ENCODE assay signal across 17 cellular contexts in the genomic region with DNA sequence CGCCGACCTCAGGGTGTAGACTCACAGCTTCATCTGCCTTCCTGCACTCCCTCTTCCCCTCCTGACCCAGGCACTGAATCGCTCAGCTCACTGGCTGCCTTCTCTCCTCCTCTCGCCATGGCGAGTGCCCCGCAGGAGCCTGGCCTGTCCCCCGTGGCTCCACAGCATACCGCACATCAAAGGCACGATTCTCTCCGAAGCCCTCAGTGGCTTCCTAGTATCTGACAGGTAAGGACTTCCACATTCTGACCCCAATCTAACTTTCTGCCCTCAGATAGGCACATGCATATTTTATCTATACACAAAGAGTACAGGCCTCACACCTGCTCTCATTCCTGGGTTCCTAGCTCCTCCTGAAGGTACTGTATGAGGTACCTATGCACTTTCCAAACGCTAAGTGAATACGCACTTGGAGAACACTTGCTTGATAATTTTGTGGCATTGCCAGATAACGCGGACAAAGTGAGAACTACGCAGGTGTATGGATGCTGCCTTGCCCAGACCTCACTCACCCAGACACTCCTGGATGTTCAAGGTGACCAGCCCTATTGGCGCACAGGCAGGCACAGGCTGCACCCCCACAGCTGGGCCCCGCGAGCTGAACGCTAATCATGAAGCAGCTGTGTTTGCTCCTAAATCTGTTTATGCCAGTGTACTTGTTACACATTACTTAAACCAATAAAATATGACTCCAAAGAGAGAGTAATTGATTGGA. TPM values are rescaled to one million over a fixed set of nuclear protein-coding genes. Genes with fewer than 3 reads are reported as not detected.
DNase-seq lines count a peak whose midpoint lies in the region; ATAC-seq and TF ChIP-seq lines count a peak whose summit lies in the region.
"Had no signal": no experiment of that assay in that cellular context is flagged by ENCODE, and none has a peak within 500 bp of the region (broad histone marks: within the 10 kb centered on the region; RNA-seq: fewer than 3 reads in every experiment).

No MANE protein-coding gene starts in this region.

- DNase-seq in H7 (peak; percentile 84), NCI-H69 (lab: John Stamatoyannopoulos, UW) (peak; percentile 35), posterior vena cava (ENCODE audit: low spot score) (peak; percentile 71), HCEC 1CT (no peak), CD14-positive monocyte (ENCODE audit: low spot score) (no peak)
- DNase-seq: activated naive CD8-positive, alpha-beta T cell treated with anti-CD3 and anti-CD28 coated beads, Interleukin-2, amount 10 ng/mL, durations not matched to agents 7 days and 5 days; EL; NCI-H1436 treated with DMSO at 0.1 percent for 48 hours; retina; SK-N-SH had no signal

- TF ChIP-seq POLR2A in gastroesophageal sphincter (IDR thresholded peaks at IDR 0.05): no peak

- H3K4me1 Mint-ChIP-seq in CD14-positive monocyte: no peaks in the 10 kb centered on the region
- H3K4me1 Mint-ChIP-seq: activated naive CD8-positive, alpha-beta T cell treated with anti-CD3 and anti-CD28 coated beads, Interleukin-2, amount 10 ng/mL, durations not matched to agents 7 days and 5 days had no signal

- no peak for TF ChIP-seq CTCF in gastroesophageal sphincter (IDR thresholded peaks at IDR 0.05)
- TF ChIP-seq CTCF in CD14-positive monocyte (IDR thresholded peaks at IDR 0.05): no peak

- no peak overlapping the region for H3K4me3 Mint-ChIP-seq in CD14-positive monocyte
- H3K4me3 Mint-ChIP-seq: activated naive CD8-positive, alpha-beta T cell treated with anti-CD3 and anti-CD28 coated beads, Interleukin-2, amount 10 ng/mL, durations not matched to agents 7 days and 5 days; IgD-negative memory B cell; memory B cell; stimulated activated naive CD8-positive, alpha-beta T cell treated with anti-CD3 and anti-CD28 coated beads, Interleukin-15, Interleukin-2, amounts not matched to agents 100 ng/mL and 50 ng/mL, for 24 hours had no signal

- intact Hi-C loops in posterior vena cava (cut with DNase I) (loop anchor here in 1 of 2 donors (10.0 kb wide), 1 partner anchor 123 kb away; no protein-coding TSS in a partner anchor), CD14-positive monocyte (cut with micrococcal nuclease) (no loop called here)

- H3K9me3 ChIP-seq in gastroesophageal sphincter: no peaks in the 10 kb centered on the region
- H3K9me3 ChIP-seq: SK-N-SH had no signal

- no peaks in the 10 kb centered on the region for H3K36me3 Mint-ChIP-seq in CD14-positive monocyte
- H3K36me3 Mint-ChIP-seq: activated naive CD8-positive, alpha-beta T cell treated with anti-CD3 and anti-CD28 coated beads, Interleukin-2, amount 10 ng/mL, durations not matched to agents 7 days and 5 days; IgD-negative memory B cell; memory B cell had no signal

- WGBS in gastroesophageal sphincter (ENCODE audit: low coverage in 1 of 2), 2 donors: 88 to 95% methylated on average over 4 to 16 of the region's 19 CpGs

- no peak for TF ChIP-seq EP300 in gastroesophageal sphincter (IDR thresholded peaks at IDR 0.05)

- H3K4me1 ChIP-seq in gastroesophageal sphincter: peaks cover 8 to 82% (median 29%) of the 10 kb centered on the region in 3 donors

- H3K36me3 ChIP-seq in H7 (replicated peaks; ENCODE audit: control insufficient read depth, insufficient read depth, low read length) (no peaks in the 10 kb centered on the region), gastroesophageal sphincter (no peaks in the 10 kb centered on the region)

- peaks cover 9 to 11% (median 10%) of the 10 kb centered on the region in 3 donors for H3K27me3 Mint-ChIP-seq in CD14-positive monocyte (ENCODE audit: low read depth in 3 of 3)
- H3K27me3 Mint-ChIP-seq: activated naive CD8-positive, alpha-beta T cell treated with anti-CD3 and anti-CD28 coated beads, Interleukin-2, amount 10 ng/mL, durations not matched to agents 7 days and 5 days had no signal

- ATAC-seq in gastroesophageal sphincter: no peak
- ATAC-seq in HG02970 (IDR thresholded peaks at IDR 0.05; ENCODE audit: low FRiP score, unreplicated experiment): no peak
- no peak for ATAC-seq in HG03469 (IDR thresholded peaks at IDR 0.05; ENCODE audit: unreplicated experiment)
- ATAC-seq: GM12878 had no signal

- H3K27ac ChIP-seq in gastroesophageal sphincter: peak overlapping the region; percentile 29 to 86 (median 82)

- H3K27me3 ChIP-seq in H7 (ENCODE audit: control insufficient read depth, insufficient read depth, low read length) (no peaks in the 10 kb centered on the region), gastroesophageal sphincter (no peaks in the 10 kb centered on the region)

- peaks cover 0 to 2% (median 0%) of the 10 kb centered on the region in 7 donors for H3K9me3 Mint-ChIP-seq in CD14-positive monocyte
- H3K9me3 Mint-ChIP-seq: activated naive CD8-positive, alpha-beta T cell treated with anti-CD3 and anti-CD28 coated beads, Interleukin-2, amount 10 ng/mL, durations not matched to agents 7 days and 5 days; IgD-negative memory B cell; memory B cell; stimulated activated naive CD8-positive, alpha-beta T cell treated with anti-CD3 and anti-CD28 coated beads, Interleukin-15, Interleukin-2, amounts not matched to agents 100 ng/mL and 50 ng/mL, for 24 hours had no signal

- no peak overlapping the region for H3K27ac Mint-ChIP-seq in CD14-positive monocyte
- H3K27ac Mint-ChIP-seq: activated naive CD8-positive, alpha-beta T cell treated with anti-CD3 and anti-CD28 coated beads, Interleukin-2, amount 10 ng/mL, durations not matched to agents 7 days and 5 days; memory B cell; stimulated activated naive CD8-positive, alpha-beta T cell treated with anti-CD3 and anti-CD28 coated beads, Interleukin-15, Interleukin-2, amounts not matched to agents 100 ng/mL and 50 ng/mL, for 24 hours had no signal

- no peak overlapping the region for H3K4me3 ChIP-seq in H7 (ENCODE audit: insufficient read depth, low read depth, low read length)
- H3K4me3 ChIP-seq in gastroesophageal sphincter: no peak overlapping the region
- H3K4me3 ChIP-seq: GM12878 had no signal

RNA-seq across cellular contexts. Expression of a gene that starts 27.4 kb away (rescaled TPM):
- total RNA-seq in H7 (2014; rRNA removed; shearing (Covaris generic)): 4.8 and 7.2 TPM in 2 replicates
- total RNA-seq in gastroesophageal sphincter: 10 to 100 TPM; 40.8 to 73.8 (median 47.7) TPM
- total RNA-seq in posterior vena cava: 10 to 100 TPM; 39.3 to 45.6 TPM
- polyA plus RNA-seq in CD14-positive monocyte: not detected

Comparison
In these comparisons a context has a peak if more than half of its experiments do, and no peak if none do; other contexts are left out.
1. DNase-seq: peak in H7 (single experiment), NCI-H69 (single experiment) and posterior vena cava (single experiment); none in HCEC 1CT (single experiment) and CD14-positive monocyte (single experiment).